Comparison of ENCODE assay signal across 34 cellular contexts in the genomic region with DNA sequence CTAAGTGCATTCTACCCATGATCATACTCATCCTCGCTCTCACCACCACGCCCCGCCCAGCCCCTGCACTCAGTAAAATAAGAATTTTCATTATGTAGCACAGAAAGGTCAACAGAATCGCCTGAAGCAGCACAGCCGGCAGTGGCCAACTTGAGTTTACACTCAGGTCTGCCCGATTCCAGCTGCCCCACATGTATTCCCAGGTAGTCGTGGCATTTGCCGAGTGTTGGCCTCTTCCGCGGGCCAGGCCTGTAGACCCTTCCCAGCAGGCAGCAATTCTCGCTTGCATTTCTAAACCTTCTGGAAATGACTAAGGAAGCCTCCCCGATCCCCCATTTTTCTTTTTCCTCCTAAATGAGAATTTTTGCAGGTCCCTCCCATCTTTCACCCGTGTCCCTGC. TPM values are rescaled to one million over a fixed set of nuclear protein-coding genes. Genes with fewer than 3 reads are reported as not detected.
"Had no signal": no experiment of that assay in that cellular context is flagged by ENCODE, and none has a peak within 500 bp of the region (broad histone marks: within the 10 kb centered on the region; RNA-seq: fewer than 3 reads in every experiment).

No MANE protein-coding gene starts in this region.

- H3K27ac ChIP-seq: esophagus muscularis mucosa, foreskin keratinocyte, gastroesophageal sphincter, heart left ventricle, hepatocyte, prostate gland, right atrium auricular region, sigmoid colon, testis, tibial artery had no signal

- H3K4me3 Mint-ChIP-seq: dendritic cell treated with granulocyte-macrophage colony-stimulating factor and Interleukin-4, amounts not matched to agents 40 ng/mL and 50 ng/mL, for 4 days; mesothelial cell of epicardium; naive B cell; natural killer cell treated with Interleukin-12 subunit alpha and Interleukin-12 subunit beta and Interleukin-15 and Interleukin-18, amount 100 ng/mL, for 72 hours; neural crest cell; stimulated activated memory B cell treated with anti-CD40 and anti-IgM and Interleukin-4, amounts not matched to agents 10 μg/mL and 1 μg/mL and 100 μg/mL, for 72 hours; type B pancreatic cell had no signal

- H3K4me1 ChIP-seq: esophagus muscularis mucosa, foreskin keratinocyte, gastroesophageal sphincter, heart left ventricle, prostate gland, right atrium auricular region, sigmoid colon, testis, tibial artery had no signal

- FAIRE-seq: colon, endothelial cell of umbilical vein, kidney had no signal

- H2AFZ ChIP-seq: hepatocyte had no signal

- H3K4me2 ChIP-seq: hepatocyte had no signal

- H3K27me3 Mint-ChIP-seq: natural killer cell treated with Interleukin-12 subunit alpha and Interleukin-12 subunit beta and Interleukin-15 and Interleukin-18, amount 100 ng/mL, for 72 hours had no signal

- H3K9me3 Mint-ChIP-seq: dendritic cell treated with granulocyte-macrophage colony-stimulating factor and Interleukin-4, amounts not matched to agents 40 ng/mL and 50 ng/mL, for 4 days; mesothelial cell of epicardium; naive B cell; natural killer cell treated with Interleukin-12 subunit alpha and Interleukin-12 subunit beta and Interleukin-15 and Interleukin-18, amount 100 ng/mL, for 72 hours; neural crest cell; stimulated activated memory B cell treated with anti-CD40 and anti-IgM and Interleukin-4, amounts not matched to agents 10 μg/mL and 1 μg/mL and 100 μg/mL, for 72 hours; type B pancreatic cell had no signal

- H3K27ac Mint-ChIP-seq: dendritic cell treated with granulocyte-macrophage colony-stimulating factor and Interleukin-4, amounts not matched to agents 40 ng/mL and 50 ng/mL, for 4 days; mesothelial cell of epicardium; natural killer cell treated with Interleukin-12 subunit alpha and Interleukin-12 subunit beta and Interleukin-15 and Interleukin-18, amount 100 ng/mL, for 72 hours; stimulated activated memory B cell treated with anti-CD40 and anti-IgM and Interleukin-4, amounts not matched to agents 10 μg/mL and 1 μg/mL and 100 μg/mL, for 72 hours; type B pancreatic cell had no signal

- H3K27me3 ChIP-seq: esophagus muscularis mucosa, foreskin keratinocyte, heart left ventricle, hepatocyte, right atrium auricular region, sigmoid colon, testis had no signal

- H3K9me3 ChIP-seq: esophagus muscularis mucosa, gastroesophageal sphincter, heart left ventricle, mucosa of descending colon, prostate gland, right atrium auricular region, sigmoid colon, testis, tibial artery had no signal

- H3K4me3 ChIP-seq: esophagus muscularis mucosa, gastroesophageal sphincter, heart left ventricle, hepatocyte, mucosa of descending colon, prostate gland, right atrium auricular region, sigmoid colon, testis, tibial artery had no signal

- DNase-seq: effector CD8-positive, alpha-beta T cell; foreskin keratinocyte; mesenchymal stem cell; mucosa of descending colon; naive B cell; sigmoid colon; stimulated activated CD4-positive, alpha-beta T cell treated with anti-CD3 and anti-CD28 coated beads, Interleukin-2, amount 100 ng/mL, for 24 hours; stimulated activated CD4-positive, alpha-beta T cell treated with anti-CD3 and anti-CD28 coated beads, Interleukin-4, amount 100 ng/mL, for 24 hours; stimulated activated naive CD8-positive, alpha-beta T cell treated with anti-CD3 and anti-CD28 coated beads, Interleukin-15, Interleukin-2, amounts not matched to agents 100 U/mL and 50 U/mL, for 24 hours; substantia nigra; testis; tibial artery had no signal

- H3K36me3 ChIP-seq: esophagus muscularis mucosa, gastroesophageal sphincter, heart left ventricle, prostate gland, right atrium auricular region, sigmoid colon, tibial artery had no signal

- H3K79me2 ChIP-seq: hepatocyte had no signal

- ATAC-seq: foreskin keratinocyte; gastroesophageal sphincter; heart left ventricle; left lobe of liver; mucosa of descending colon; stimulated activated naive CD8-positive, alpha-beta T cell treated with anti-CD3 and anti-CD28 coated beads, Interleukin-15, Interleukin-2, amounts not matched to agents 100 U/mL and 50 U/mL, for 24 hours had no signal

- H3K36me3 Mint-ChIP-seq: mesothelial cell of epicardium; naive B cell; natural killer cell treated with Interleukin-12 subunit alpha and Interleukin-12 subunit beta and Interleukin-15 and Interleukin-18, amount 100 ng/mL, for 72 hours; stimulated activated memory B cell treated with anti-CD40 and anti-IgM and Interleukin-4, amounts not matched to agents 10 μg/mL and 1 μg/mL and 100 μg/mL, for 72 hours; type B pancreatic cell had no signal

- H3K4me1 Mint-ChIP-seq: mesothelial cell of epicardium; neural crest cell; stimulated activated memory B cell treated with anti-CD40 and anti-IgM and Interleukin-4, amounts not matched to agents 10 μg/mL and 1 μg/mL and 100 μg/mL, for 72 hours had no signal

RNA-seq across cellular contexts. Expression of gene CNGB1, which starts 0.6 kb away (rescaled TPM):
- total RNA-seq: endothelial cell of umbilical vein; fibroblast of lung; heart left ventricle; hepatocyte; kidney; left lobe of liver; lung microvascular endothelial cell; natural killer cell treated with Interleukin-12 subunit alpha and Interleukin-12 subunit beta and Interleukin-15 and Interleukin-18, amount 100 ng/mL, for 72 hours; osteocyte; right atrium auricular region; skeletal muscle tissue had no signal
- polyA plus RNA-seq: endothelial cell of umbilical vein, fibroblast of lung, heart left ventricle, hepatocyte, liver, urinary bladder had no signal
